8 cellular contexts compared by ENCODE assay signal in genomic region chr19:43651758-43652545, GRCh38. TPM values are rescaled to one million over a fixed set of nuclear protein-coding genes. Genes with fewer than 3 reads are reported as not detected.
DNase-seq lines count a peak whose midpoint lies in the region; ATAC-seq and TF ChIP-seq lines count a peak whose summit lies in the region.

No MANE protein-coding gene starts in this region.

- peaks cover 0 to 10% (median 0%) of the 10 kb centered on the region in 3 donors for H3K4me1 ChIP-seq in gastroesophageal sphincter

- no peak for TF ChIP-seq EP300 in gastroesophageal sphincter (IDR thresholded peaks at IDR 0.05)

- TF ChIP-seq CTCF in BJ (IDR thresholded peaks at IDR 0.05; ENCODE audit: insufficient read depth, low read depth, low read length): peak; percentile 81
- TF ChIP-seq CTCF in gastroesophageal sphincter (IDR thresholded peaks at IDR 0.05): peak in 3 of 4 experiments; percentile 76 to 80 (median 79)

- ATAC-seq in gastroesophageal sphincter (peak; percentile 41), HG02852 (IDR thresholded peaks at IDR 0.05; ENCODE audit: unreplicated experiment) (no peak), HG03442 (IDR thresholded peaks at IDR 0.05; ENCODE audit: unreplicated experiment) (no peak)

- H3K9me3 ChIP-seq in gastroesophageal sphincter: no peaks in the 10 kb centered on the region

- CTCF ChIA-PET in BJ (lab: Yijun Ruan, JAX): interaction anchor here (0.6 to 1.8 kb wide), 10 partner anchors 10 to 476 kb away, joined by 3 to 8 read pairs (median 4); no protein-coding TSS in a partner anchor

- peak; percentile 1 for DNase-seq in BJ (ENCODE audit: low read depth)
- DNase-seq in GM19240 (ENCODE audit: insufficient read length, low spot score): peak; percentile 45
- peak; percentile 79 for DNase-seq in NCI-H82 (lab: John Stamatoyannopoulos, UW)
- peak; percentile 13 for DNase-seq in activated T-helper 1 cell treated with Interleukin-2 at 50 U/mL for 16 hours (ENCODE audit: low read depth)
- DNase-seq in nucleus accumbens (lab: John Stamatoyannopoulos, UW): peak in 48 of 56 donors; percentile 5 to 81 (median 47)

- 61 to 80% methylated on average over 8 to 9 of the region's 14 CpGs for WGBS in gastroesophageal sphincter (ENCODE audit: low coverage in 1 of 2), 2 donors

- TF ChIP-seq POLR2A in gastroesophageal sphincter (IDR thresholded peaks at IDR 0.05): no peak

- no peaks in the 10 kb centered on the region for H3K27me3 ChIP-seq in BJ (ENCODE audit: control insufficient read depth, insufficient read depth, low read length)
- no peaks in the 10 kb centered on the region for H3K27me3 ChIP-seq in gastroesophageal sphincter

- peak overlapping the region in 2 of 4 donors; percentile 26 to 27 for H3K27ac ChIP-seq in gastroesophageal sphincter

- POLR2A ChIA-PET in BJ (lab: Charles Lee): no interaction called here

- no peak overlapping the region for H3K4me3 ChIP-seq in BJ (ENCODE audit: low read depth, low read length)
- H3K4me3 ChIP-seq in gastroesophageal sphincter: peak overlapping the region in 1 of 2 donors; percentile 18

- H3K36me3 ChIP-seq in BJ (ENCODE audit: control insufficient read depth, insufficient read depth, low read length) (peaks cover 33% of the 10 kb centered on the region), gastroesophageal sphincter (peaks cover 0 to 62% of the 10 kb centered on the region in 2 donors)

RNA-seq across cellular contexts. Expression of gene CADM4, which starts 12.3 kb away (rescaled TPM):
- polyA plus RNA-seq in BJ (2011; rRNA removed): 1.4 and 1.7 TPM in 2 replicates
- polyA minus RNA-seq in BJ (2011; rRNA and poly(A)+ RNA removed): 0.62 and 0.85 TPM in 2 replicates
- total RNA-seq in gastroesophageal sphincter: 10 to 100 TPM; 19.8 to 52.5 (median 31.6) TPM

RNA-seq across cellular contexts. Expression of gene PLAUR, which starts 18.0 kb away (rescaled TPM):
- polyA plus RNA-seq in BJ (2011; rRNA removed): 98.5 and 137 TPM in 2 replicates
- polyA minus RNA-seq in BJ (2011; rRNA and poly(A)+ RNA removed): 39.1 and 73.8 TPM in 2 replicates
- total RNA-seq in gastroesophageal sphincter: 10 to 100 TPM in 3 of 4 donors, 1 to 10 TPM in 1; 3.4 to 25.8 (median 15.7) TPM

RNA-seq across cellular contexts. Expression of gene ZNF428, which starts 32.5 kb away (rescaled TPM):
- polyA plus RNA-seq in BJ (2011; rRNA removed): 24.4 and 34.0 TPM in 2 replicates
- 4.4 and 6.1 TPM in 2 replicates for polyA minus RNA-seq in BJ (2011; rRNA and poly(A)+ RNA removed)
- 10 to 100 TPM; 33.9 to 54.1 (median 45.0) TPM for total RNA-seq in gastroesophageal sphincter

RNA-seq across cellular contexts. Expression of gene SRRM5, which starts 40.1 kb away (rescaled TPM):
- 0.04 and 0.06 TPM in 2 replicates for polyA plus RNA-seq in BJ (2011; rRNA removed)
- 0.09 TPM in 1 of 2 replicates, not detected in the other for polyA minus RNA-seq in BJ (2011; rRNA and poly(A)+ RNA removed)
- total RNA-seq in gastroesophageal sphincter: under 1 TPM in 1 of 4 donors, not detected in 3; 0.13 TPM

RNA-seq across cellular contexts. Expression of gene ZNF576, which starts 55.6 kb away (rescaled TPM):
- 9.0 and 14.8 TPM in 2 replicates for polyA plus RNA-seq in BJ (2011; rRNA removed)
- polyA minus RNA-seq in BJ (2011; rRNA and poly(A)+ RNA removed): 5.6 and 6.8 TPM in 2 replicates
- total RNA-seq in gastroesophageal sphincter: 10 to 100 TPM; 10.8 to 19.9 (median 14.2) TPM

Comparison
In these comparisons a context has a peak if more than half of its experiments do, and no peak if none do; other contexts are left out.
1. DNase-seq: peak in every context shown above with its lines; median percentile 79 in NCI-H82; 47 in nucleus accumbens; 45 in GM19240; 13 in activated T-helper 1 cell treated with Interleukin-2 at 50 U/mL for 16 hours; 1 in BJ.